Comparison of ENCODE assay signal across 1 cellular context in the genomic region with DNA sequence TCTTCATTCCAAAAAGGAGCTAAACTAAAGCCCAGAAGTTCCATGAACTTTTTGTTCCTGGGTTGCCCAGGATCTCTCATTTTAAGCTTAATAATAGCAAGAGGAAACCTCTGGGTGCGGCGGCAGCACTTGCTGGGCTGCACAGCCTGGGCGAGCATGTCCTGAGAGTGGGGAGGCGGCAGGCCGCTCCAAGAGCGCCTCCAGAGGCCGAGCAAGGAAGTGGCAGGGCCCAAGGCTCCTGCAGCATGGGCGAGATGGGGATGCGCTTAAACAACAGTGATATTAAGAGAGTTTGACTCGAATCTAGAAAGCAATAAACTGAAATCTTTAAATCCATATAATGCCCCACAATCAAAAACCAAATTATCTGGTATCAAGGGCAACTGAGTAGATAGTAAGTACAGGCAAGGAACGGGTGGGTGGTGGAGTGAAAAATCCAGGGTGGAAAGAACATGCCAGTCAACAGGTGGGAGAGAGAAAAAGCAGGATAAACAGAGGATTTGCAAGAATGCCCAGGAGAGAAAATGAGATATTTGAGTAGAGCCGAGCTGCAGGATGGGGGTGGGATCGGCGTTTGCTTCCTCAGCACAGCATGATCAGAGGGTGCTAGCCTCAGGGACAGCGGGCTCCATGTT.
TF ChIP-seq lines count a peak whose summit lies in the region.

No MANE protein-coding gene starts in this region.

TF ChIP-seq in GM23338, 12 proteins besides CTCF, POLR2A, EP300 and RAD21 (continued from another document):
- TF ChIP-seq ZNF462 (CRISPR knock-in tag; IDR thresholded peaks at IDR 0.05) (no peak), STAT1 (IDR thresholded peaks at IDR 0.05; ENCODE audit: unreplicated experiment) (no peak), ETS1 (IDR thresholded peaks at IDR 0.05) (no peak), JUNB (IDR thresholded peaks at IDR 0.05; ENCODE audit: unreplicated experiment) (no peak)
